Comparison of ENCODE assay signal across 30 cellular contexts in the genomic region with DNA sequence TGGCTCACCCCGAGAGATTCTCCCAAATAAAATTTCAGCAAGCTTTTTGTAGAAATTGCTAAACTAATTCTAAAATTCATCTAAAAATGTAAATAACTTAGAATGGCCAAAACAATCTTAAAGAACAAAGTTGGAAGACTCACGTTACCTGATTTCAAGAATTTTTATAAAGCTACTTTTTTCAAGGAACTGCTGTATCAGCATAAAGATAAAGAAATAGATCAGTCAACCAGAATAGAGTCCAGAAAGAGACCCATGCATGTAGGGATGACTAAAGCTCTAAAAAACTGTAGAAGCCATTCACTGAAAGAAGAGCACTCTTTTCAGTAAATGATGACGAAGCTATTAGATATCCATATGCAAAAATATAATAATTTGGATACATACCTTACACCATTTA.
"Had no signal": no experiment of that assay in that cellular context is flagged by ENCODE, and none has a peak within 500 bp of the region (broad histone marks: within the 10 kb centered on the region; RNA-seq: fewer than 3 reads in every experiment).

No MANE protein-coding gene starts in this region.

- H3K9me3 Mint-ChIP-seq: nephron; neural progenitor cell; stimulated activated naive CD8-positive, alpha-beta T cell treated with anti-CD3 and anti-CD28 coated beads, Interleukin-15, Interleukin-2, amounts not matched to agents 100 ng/mL and 50 ng/mL, for 24 hours; type B pancreatic cell had no signal

- H3K27me3 ChIP-seq: neural progenitor cell, ovary, spleen, stomach, tibial artery, transverse colon, upper lobe of right lung, uterus had no signal

- H2AFZ ChIP-seq: neural progenitor cell, parathyroid adenoma had no signal

- ATAC-seq: naive thymus-derived CD4-positive, alpha-beta T cell; natural killer cell; psoas muscle; right cardiac atrium; sciatic nerve; stimulated activated naive B cell treated with anti-CD40 and anti-IgM and Interleukin-4, amounts not matched to agents 10 μg/mL and 1 μg/mL and 100 μg/mL, for 72 hours; upper lobe of right lung had no signal

- H3K4me3 ChIP-seq: neural progenitor cell, ovary, psoas muscle, skin epidermis, smooth muscle cell, spleen, stomach, thoracic aorta, tibial artery, transverse colon, upper lobe of right lung, uterus had no signal

- H3K79me2 ChIP-seq: parathyroid adenoma had no signal

- H3K27ac Mint-ChIP-seq: naive thymus-derived CD4-positive, alpha-beta T cell; natural killer cell; neural progenitor cell; progenitor cell of endocrine pancreas; stimulated activated naive B cell treated with anti-CD40 and anti-IgM and Interleukin-4, amounts not matched to agents 10 μg/mL and 1 μg/mL and 100 μg/mL, for 72 hours; stimulated activated naive CD8-positive, alpha-beta T cell treated with anti-CD3 and anti-CD28 coated beads, Interleukin-15, Interleukin-2, amounts not matched to agents 100 ng/mL and 50 ng/mL, for 24 hours; type B pancreatic cell had no signal

- H3K9ac ChIP-seq: neural progenitor cell, parathyroid adenoma had no signal

- H3K4me1 ChIP-seq: neural progenitor cell, parathyroid adenoma, psoas muscle, spleen, stomach, tibial artery, transverse colon, upper lobe of right lung, uterus had no signal

- H3K27ac ChIP-seq: neural progenitor cell, ovary, parathyroid adenoma, psoas muscle, skin epidermis, spleen, stomach, thoracic aorta, tibial artery, transverse colon, upper lobe of right lung, uterus had no signal

- H3K36me3 Mint-ChIP-seq: naive thymus-derived CD4-positive, alpha-beta T cell; natural killer cell; neural progenitor cell; stimulated activated naive B cell treated with anti-CD40 and anti-IgM and Interleukin-4, amounts not matched to agents 10 μg/mL and 1 μg/mL and 100 μg/mL, for 72 hours; type B pancreatic cell had no signal

- H3K9me3 ChIP-seq: ovary, psoas muscle, spleen, stomach, thoracic aorta, tibial artery, transverse colon, upper lobe of right lung, uterus had no signal

- DNase-seq: naive thymus-derived CD4-positive, alpha-beta T cell; natural killer cell; occipital lobe; ovary; posterior cingulate gyrus; psoas muscle; right cardiac atrium; spleen; stimulated activated CD4-positive, alpha-beta T cell treated with anti-CD3 and anti-CD28 coated beads, Interleukin-12 subunit alpha, Interleukin-12 subunit beta, amount 100 ng/mL, for 4 hours; stimulated activated CD4-positive, alpha-beta T cell treated with anti-CD3 and anti-CD28 coated beads, Interleukin-1b, Interleukin-23, amount 100 ng/mL, for 48 hours; stimulated activated CD4-positive, alpha-beta T cell treated with anti-CD3 and anti-CD28 coated beads, Interleukin-4, amount 100 ng/mL, for 1 hour; stimulated activated CD4-positive, alpha-beta T cell treated with anti-CD3 and anti-CD28 coated beads, Interleukin-4, amount 100 ng/mL, for 4 hours; stimulated activated CD8-positive, alpha-beta memory T cell treated with anti-CD3 and anti-CD28 coated beads, Interleukin-4, amount 100 ng/mL, for 48 hours; stimulated activated naive B cell treated with anti-CD40 and anti-IgM and Interleukin-4, amounts not matched to agents 10 μg/mL and 1 μg/mL and 100 μg/mL, for 72 hours; stimulated activated naive CD4-positive, alpha-beta T cell treated with Interleukin-2 at 50 U/mL for 16 hours; stomach; tibial artery; transverse colon; upper lobe of right lung; uterus had no signal

- H3K4me3 Mint-ChIP-seq: naive thymus-derived CD4-positive, alpha-beta T cell; natural killer cell; nephron; neural progenitor cell; stimulated activated naive B cell treated with anti-CD40 and anti-IgM and Interleukin-4, amounts not matched to agents 10 μg/mL and 1 μg/mL and 100 μg/mL, for 72 hours; stimulated activated naive CD8-positive, alpha-beta T cell treated with anti-CD3 and anti-CD28 coated beads, Interleukin-15, Interleukin-2, amounts not matched to agents 100 ng/mL and 50 ng/mL, for 24 hours; type B pancreatic cell had no signal

- H3K4me1 Mint-ChIP-seq: naive thymus-derived CD4-positive, alpha-beta T cell; natural killer cell; nephron; neural progenitor cell; stimulated activated naive B cell treated with anti-CD40 and anti-IgM and Interleukin-4, amounts not matched to agents 10 μg/mL and 1 μg/mL and 100 μg/mL, for 72 hours had no signal

- H3K4me2 ChIP-seq: neural progenitor cell, smooth muscle cell had no signal

- H3K36me3 ChIP-seq: neural progenitor cell, ovary, spleen, stomach, thoracic aorta, tibial artery, transverse colon, upper lobe of right lung, uterus had no signal
